Comparison of ENCODE assay signal across 11 cellular contexts in genomic region chr16:3256146-3256875, GRCh38. TPM values are rescaled to one million over a fixed set of nuclear protein-coding genes. Genes with fewer than 3 reads are reported as not detected.
A peak's percentile ranks its signal among the peaks of the same experiment; 100 is the strongest.
DNase-seq lines count a peak whose midpoint lies in the region; ATAC-seq, FAIRE-seq and TF ChIP-seq lines count a peak whose summit lies in the region.
"Had no signal": no experiment of that assay in that cellular context is flagged by ENCODE, and none has a peak within 500 bp of the region (broad histone marks: within the 10 kb centered on the region; RNA-seq: fewer than 3 reads in every experiment).

TSS of gene MEFV (minus strand) at chr16:3256633. CDS start at chr16:3256587, 46 bp downstream.

- H3K4me3 ChIP-seq in WERI-Rb-1 (ENCODE audit: low read depth, low read length) (no peak within 1 kb of the TSS), left lung (peak within 1 kb of the TSS in 1 of 2 donors; percentile 54), suprapubic skin (peak within 1 kb of the TSS; percentile 25), kidney (ENCODE audit: low read length in 2 of 2) (no peak within 1 kb of the TSS)

- ATAC-seq in left lung (peak; percentile 55), HG03565 (IDR thresholded peaks at IDR 0.05; ENCODE audit: unreplicated experiment) (no peak)
- no peak for ATAC-seq in activated CD4-positive, CD25-positive, alpha-beta regulatory T cell treated with anti-CD3 and anti-CD28 coated beads, Interleukin-2, amount 50 U/mL, for 24 hours

- H3K4me1 ChIP-seq in left lung (peaks cover 0 to 72% of the 10 kb centered on the region in 2 donors), suprapubic skin (no peaks in the 10 kb centered on the region), kidney (ENCODE audit: control insufficient read depth in 1 of 2, insufficient read depth in 1 of 2, low read depth in 1 of 2, low read length in 2 of 2) (no peaks in the 10 kb centered on the region)
- H3K4me1 ChIP-seq: parathyroid adenoma had no signal

- no peak for FAIRE-seq in kidney (lab: Jason Lieb, UNC)

- WGBS in suprapubic skin: 68% methylated on average over 9 of the region's 14 CpGs

- H3K36me3 ChIP-seq in WERI-Rb-1 (no peaks in the 10 kb centered on the region), left lung (peaks cover 0 to 17% of the 10 kb centered on the region in 2 donors), suprapubic skin (no peaks in the 10 kb centered on the region), kidney (ENCODE audit: control insufficient read depth in 1 of 2, insufficient read depth in 2 of 2, low read length in 2 of 2) (no peaks in the 10 kb centered on the region)

- H3K27ac ChIP-seq in WERI-Rb-1 (peak within 1 kb of the TSS; percentile 42), left lung (peak within 1 kb of the TSS in 1 of 2 donors; percentile 90), suprapubic skin (no peak within 1 kb of the TSS), kidney (ENCODE audit: low read depth in 2 of 2, low read length in 2 of 2) (no peak within 1 kb of the TSS)
- H3K27ac ChIP-seq: parathyroid adenoma had no signal

- peak; percentile 22 for DNase-seq in M059J (ENCODE audit: low read depth)
- DNase-seq in WERI-Rb-1: peak; percentile 39
- DNase-seq in left lung: no peak
- DNase-seq in suprapubic skin (ENCODE audit: low spot score in 2 of 2): no peak
- DNase-seq in kidney: no peak
- DNase-seq: activated T-cell treated with anti-CD3 and anti-CD28 coated beads, Interleukin-2, amount 50 U/mL, for 24 hours; NCI-H2029 had no signal

- intact Hi-C loops in left lung (cut with DNase I) (no loop called here), kidney (cut with DNase I) (no loop called here)

- H3K9me3 ChIP-seq in WERI-Rb-1 (ENCODE audit: severe bottlenecking) (no peaks in the 10 kb centered on the region), left lung (no peaks in the 10 kb centered on the region), suprapubic skin (no peaks in the 10 kb centered on the region), kidney (ENCODE audit: control insufficient read depth in 1 of 2, low read length in 2 of 2) (no peaks in the 10 kb centered on the region)

- TF ChIP-seq CTCF in WERI-Rb-1 (IDR thresholded peaks at IDR 0.05; ENCODE audit: low read depth, low read length): 0 out of 2 replicates have a peak, but pooled peaks have one; percentile 8
- TF ChIP-seq CTCF in left lung (IDR thresholded peaks at IDR 0.05): no peak
- TF ChIP-seq CTCF in suprapubic skin (IDR thresholded peaks at IDR 0.05): no peak
- no peak for TF ChIP-seq CTCF in kidney (IDR thresholded peaks at IDR 0.05; ENCODE audit: borderline replicate concordance, extremely low read depth, insufficient read depth)

- TF ChIP-seq POLR2A in suprapubic skin (IDR thresholded peaks at IDR 0.05): no peak

- no peak for TF ChIP-seq EP300 in suprapubic skin (IDR thresholded peaks at IDR 0.05)

- no peak within 1 kb of the TSS for H3K9ac ChIP-seq in kidney (ENCODE audit: low read length in 2 of 2)
- H3K9ac ChIP-seq: parathyroid adenoma had no signal

- H3K27me3 ChIP-seq in WERI-Rb-1 (ENCODE audit: insufficient read depth, low read depth, severe bottlenecking) (no peaks in the 10 kb centered on the region), left lung (peaks cover 0 to 11% of the 10 kb centered on the region in 2 donors), suprapubic skin (peaks cover 4% of the 10 kb centered on the region)

RNA-seq across cellular contexts. Expression of gene MEFV, which starts in this region (rescaled TPM):
- total RNA-seq in M059J (2014; rRNA removed; shearing (Covaris generic)): 0.39 TPM in 1 of 2 replicates, not detected in the other
- 10 to 100 TPM in 1 of 2 donors, 1 to 10 TPM in 1; 2.4 to 21.4 TPM for total RNA-seq in left lung
- total RNA-seq in suprapubic skin: under 1 TPM in 3 of 4 donors, not detected in 1; 0.16 to 0.40 (median 0.17) TPM
- 4.1 TPM for total RNA-seq in kidney
- not detected for polyA plus RNA-seq in kidney (ENCODE audit: insufficient read depth, low read depth, low replicate concordance)
- polyA plus RNA-seq: fibroblast of lung had no signal

Comparison
In these comparisons a context has a peak if more than half of its experiments do, and no peak if none do; other contexts are left out.
1. Peak in DNase-seq in M059J; RNA of the gene not detected or under 1 TPM.